1 cellular context compared by ENCODE assay signal in the genomic region with DNA sequence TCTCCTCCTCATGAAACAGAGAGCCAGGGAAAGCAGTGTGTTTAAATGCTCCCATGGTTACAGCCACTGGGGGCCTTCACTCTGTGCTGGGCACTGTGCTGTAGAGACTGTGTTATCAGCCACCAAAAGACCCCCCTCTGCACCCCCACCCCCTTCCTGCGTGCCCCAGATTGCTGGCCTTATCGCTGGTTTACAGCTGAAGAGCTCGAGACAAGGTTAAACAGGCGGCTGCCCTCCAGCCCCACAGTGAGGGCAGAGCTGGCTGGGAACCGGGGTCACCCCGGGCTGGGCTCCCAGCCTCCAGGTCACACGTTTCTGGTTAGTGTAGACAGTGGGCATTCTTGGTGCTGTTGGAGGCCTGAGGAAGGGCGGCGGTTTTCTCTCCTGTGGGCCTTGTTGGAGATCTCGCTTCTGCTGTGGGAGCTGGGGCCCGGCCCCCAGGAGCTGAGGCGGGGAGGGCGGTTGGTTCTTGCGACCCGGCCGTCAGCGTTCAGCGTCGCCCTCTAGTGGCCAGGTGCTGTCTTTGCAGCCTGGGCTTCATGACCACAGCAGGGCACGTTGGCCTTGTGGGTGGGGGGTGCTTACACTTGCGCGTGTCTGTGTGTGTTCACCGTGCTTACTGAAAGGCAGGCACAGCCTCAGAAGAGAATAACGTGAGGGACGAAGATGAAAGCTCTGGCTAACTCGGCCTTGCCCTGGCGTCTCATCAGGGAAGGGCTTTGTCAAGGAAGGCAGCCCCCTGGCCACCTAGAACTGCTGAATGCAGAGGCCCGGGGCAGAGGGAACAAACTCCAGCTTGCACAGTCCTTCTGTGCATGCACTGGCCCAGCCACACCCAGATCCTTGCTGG.
TF ChIP-seq lines count a peak whose summit lies in the region.

No MANE protein-coding gene starts in this region.

TF ChIP-seq in K562, 482 proteins besides CTCF, POLR2A, EP300 and RAD21 (continued from another document):
- TF ChIP-seq TFAP4 (CRISPR knock-in tag; IDR thresholded peaks at IDR 0.05; ENCODE audit: borderline replicate concordance) (peak; percentile 47; the same call in 1 of the 2 replicates), ZNF232 (CRISPR knock-in tag; IDR thresholded peaks at IDR 0.05) (no peak), ZNF644 (tag; IDR thresholded peaks at IDR 0.05; ENCODE audit: low read depth) (no peak), ZNF57 (CRISPR knock-in tag; IDR thresholded peaks at IDR 0.05) (no peak), FIP1L1 (IDR thresholded peaks at IDR 0.05; ENCODE audit: low read depth, low read length, poor library complexity, severe bottlenecking) (no peak), FOXA3 (CRISPR knock-in tag; conservative IDR thresholded peaks at IDR 0.05 in 1 of 2, IDR thresholded peaks at IDR 0.05 in 1 of 2) (no peak), ZBTB7A (IDR thresholded peaks at IDR 0.05; ENCODE audit: borderline replicate concordance, control insufficient read depth, low read depth, low read length) (peak; percentile 52; the same call in 1 of the 2 replicates), SMARCE1 (IDR thresholded peaks at IDR 0.05) (no peak; the same call in 1 of the 2 replicates), CBFA2T2 (conservative IDR thresholded peaks at IDR 0.05) (peak; percentile 82), CXXC5 (CRISPR knock-in tag; IDR thresholded peaks at IDR 0.05) (no peak; the same call in 1 of the 2 replicates), CHD2 (IDR thresholded peaks at IDR 0.05; ENCODE audit: low read depth, low read length) (no peak)
- TF ChIP-seq, protein P1, sequence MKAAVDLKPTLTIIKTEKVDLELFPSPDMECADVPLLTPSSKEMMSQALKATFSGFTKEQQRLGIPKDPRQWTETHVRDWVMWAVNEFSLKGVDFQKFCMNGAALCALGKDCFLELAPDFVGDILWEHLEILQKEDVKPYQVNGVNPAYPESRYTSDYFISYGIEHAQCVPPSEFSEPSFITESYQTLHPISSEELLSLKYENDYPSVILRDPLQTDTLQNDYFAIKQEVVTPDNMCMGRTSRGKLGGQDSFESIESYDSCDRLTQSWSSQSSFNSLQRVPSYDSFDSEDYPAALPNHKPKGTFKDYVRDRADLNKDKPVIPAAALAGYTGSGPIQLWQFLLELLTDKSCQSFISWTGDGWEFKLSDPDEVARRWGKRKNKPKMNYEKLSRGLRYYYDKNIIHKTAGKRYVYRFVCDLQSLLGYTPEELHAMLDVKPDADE (conservative IDR thresholded peaks at IDR 0.05; ENCODE audit: control insufficient read depth, low read depth, low read length): no peak
- TF ChIP-seq, protein P2, sequence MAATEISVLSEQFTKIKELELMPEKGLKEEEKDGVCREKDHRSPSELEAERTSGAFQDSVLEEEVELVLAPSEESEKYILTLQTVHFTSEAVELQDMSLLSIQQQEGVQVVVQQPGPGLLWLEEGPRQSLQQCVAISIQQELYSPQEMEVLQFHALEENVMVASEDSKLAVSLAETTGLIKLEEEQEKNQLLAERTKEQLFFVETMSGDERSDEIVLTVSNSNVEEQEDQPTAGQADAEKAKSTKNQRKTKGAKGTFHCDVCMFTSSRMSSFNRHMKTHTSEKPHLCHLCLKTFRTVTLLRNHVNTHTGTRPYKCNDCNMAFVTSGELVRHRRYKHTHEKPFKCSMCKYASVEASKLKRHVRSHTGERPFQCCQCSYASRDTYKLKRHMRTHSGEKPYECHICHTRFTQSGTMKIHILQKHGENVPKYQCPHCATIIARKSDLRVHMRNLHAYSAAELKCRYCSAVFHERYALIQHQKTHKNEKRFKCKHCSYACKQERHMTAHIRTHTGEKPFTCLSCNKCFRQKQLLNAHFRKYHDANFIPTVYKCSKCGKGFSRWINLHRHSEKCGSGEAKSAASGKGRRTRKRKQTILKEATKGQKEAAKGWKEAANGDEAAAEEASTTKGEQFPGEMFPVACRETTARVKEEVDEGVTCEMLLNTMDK (IDR thresholded peaks at IDR 0.05; ENCODE audit: borderline replicate concordance, insufficient read depth, low read depth, low read length, poor library complexity, severe bottlenecking): peak; percentile 21
